Comparison of ENCODE assay signal across 10 cellular contexts in genomic region chr11:38460901-38461300, GRCh38.
A peak's percentile ranks its signal among the peaks of the same experiment; 100 is the strongest.
DNase-seq lines count a peak whose midpoint lies in the region; ATAC-seq and TF ChIP-seq lines count a peak whose summit lies in the region.
"Had no signal": no experiment of that assay in that cellular context is flagged by ENCODE, and none has a peak within 500 bp of the region (broad histone marks: within the 10 kb centered on the region; RNA-seq: fewer than 3 reads in every experiment).

No MANE protein-coding gene starts in this region.

- intact Hi-C loops in Panc1 (cut with micrococcal nuclease; ENCODE audit: unreplicated experiment) (no loop called here), sciatic nerve (cut with DNase I) (no loop called here)

- H3K27ac ChIP-seq in Panc1 (ENCODE audit: low read length) = no peak overlapping the region

- H3K9me3 ChIP-seq in Panc1 (ENCODE audit: control insufficient read depth, insufficient read depth, low read depth, low read length) = no peaks in the 10 kb centered on the region

- ATAC-seq in Panc1 = peak; percentile 88
- peak; percentile 83 for ATAC-seq in sciatic nerve
- ATAC-seq in GM21576 (IDR thresholded peaks at IDR 0.05; ENCODE audit: unreplicated experiment) = no peak

- CTCF ChIA-PET in Panc1 (lab: Charles Lee) = no interaction called here

- DNase-seq in HFF-Myc (ENCODE audit: extremely low read depth, low read depth) = peak; percentile 2
- no peak for DNase-seq in Panc1 (ENCODE audit: low read depth, low spot score)
- DNase-seq in fibroblast of pulmonary artery (ENCODE audit: low read depth) = peak; percentile 91
- peak; percentile 59 for DNase-seq in sciatic nerve (ENCODE audit: low spot score)
- no peak for DNase-seq in kidney tubule cell (ENCODE audit: low spot score)
- DNase-seq in NCI-H146 (lab: John Stamatoyannopoulos, UW) = no peak
- no peak for DNase-seq in NCI-H2227 treated with DMSO at 0.1 percent for 48 hours (lab: John Stamatoyannopoulos, UW)
- DNase-seq: dermis blood vessel endothelial cell, trophoblast cell had no signal

- POLR2A ChIA-PET in Panc1 (lab: Charles Lee) = no interaction called here

- in situ Hi-C loops in Panc1 (cut with HindIII; ENCODE audit: low pct_unique_long_range_greater_than_20kb, low sequenced_read_pairs) = no loop called here

- no peaks in the 10 kb centered on the region for H3K27me3 ChIP-seq in Panc1 (ENCODE audit: control insufficient read depth, insufficient read depth, low read length)

- H3K36me3 ChIP-seq in Panc1 (ENCODE audit: control insufficient read depth, insufficient read depth, low read length) = no peaks in the 10 kb centered on the region

- TF ChIP-seq CTCF in HFF-Myc (IDR thresholded peaks at IDR 0.05; ENCODE audit: low read depth, low read length, missing control alignments) (no peak), Panc1 (IDR thresholded peaks at IDR 0.05) (no peak), fibroblast of pulmonary artery (IDR thresholded peaks at IDR 0.05; ENCODE audit: low read length, missing control alignments) (no peak)

- no peak overlapping the region for H3K4me3 ChIP-seq in HFF-Myc (replicated peaks; ENCODE audit: low read depth, low read length)
- H3K4me3 ChIP-seq in Panc1 (ENCODE audit: low read depth in 2 of 2, low read length in 2 of 2) = no peak overlapping the region
- H3K4me3 ChIP-seq in fibroblast of pulmonary artery (replicated peaks; ENCODE audit: low read depth, low read length) = no peak overlapping the region

- H3K4me1 ChIP-seq in Panc1 (ENCODE audit: control insufficient read depth, insufficient read depth, low read length) = no peaks in the 10 kb centered on the region

- BruUV-seq in Panc1 (replicated peaks; lab: Mats Ljungman, UMichigan) = no TSS peak

Comparison
In these comparisons a context has a peak if more than half of its experiments do, and no peak if none do; other contexts are left out.
1. DNase-seq: peak in HFF-Myc (single experiment), fibroblast of pulmonary artery (single experiment) and sciatic nerve (single experiment); none in Panc1 (single experiment), kidney tubule cell (single experiment), NCI-H146 (single experiment) and NCI-H2227 treated with DMSO at 0.1 percent for 48 hours (single experiment).